3 cellular contexts compared by ENCODE assay signal in genomic region chr12:43284441-43284840, GRCh38.
TF ChIP-seq lines count a peak whose summit lies in the region.

No MANE protein-coding gene starts in this region.

TF ChIP-seq in SK-N-SH, 30 proteins besides CTCF, POLR2A, EP300 and RAD21:
- no peak for TF ChIP-seq SMC3 (IDR thresholded peaks at IDR 0.05; ENCODE audit: low read depth, low read length)
- no peak for TF ChIP-seq PBX3 (IDR thresholded peaks at IDR 0.05)
- TF ChIP-seq FOSL2 (IDR thresholded peaks at IDR 0.05; ENCODE audit: borderline replicate concordance, low read depth), result no peak
- TF ChIP-seq EZH2phosphoT487 (IDR thresholded peaks at IDR 0.05; ENCODE audit: borderline replicate concordance, low read depth), result no peak
- no peak for TF ChIP-seq SIN3A (IDR thresholded peaks at IDR 0.05; ENCODE audit: borderline replicate concordance, low read depth, low read length)
- no peak for TF ChIP-seq NRF1 (IDR thresholded peaks at IDR 0.05; ENCODE audit: low read depth, low read length)
- no peak for TF ChIP-seq FOXM1 (IDR thresholded peaks at IDR 0.05; ENCODE audit: low read depth)
- TF ChIP-seq ZBTB33 (IDR thresholded peaks at IDR 0.05; ENCODE audit: borderline replicate concordance, low read depth), result no peak
- TF ChIP-seq GATA2 (CRISPR knock-in tag; IDR thresholded peaks at IDR 0.05), result no peak
- no peak for TF ChIP-seq REST (IDR thresholded peaks at IDR 0.05; ENCODE audit: low read depth, low read length)
- TF ChIP-seq GABPA (IDR thresholded peaks at IDR 0.05; ENCODE audit: low read depth), result no peak
- no peak for TF ChIP-seq MAX (IDR thresholded peaks at IDR 0.05; ENCODE audit: low read depth)
- no peak for TF ChIP-seq RFX5 (IDR thresholded peaks at IDR 0.05; ENCODE audit: low read length)

TF ChIP-seq in SK-N-SH treated with all-trans-retinoic acid at 6 μM for 48 hours, 23 proteins besides CTCF, POLR2A, EP300 and RAD21 (continued from another document):
- TF ChIP-seq TSHZ2 (CRISPR knock-in tag; IDR thresholded peaks at IDR 0.05), result no peak
- no peak for TF ChIP-seq TOX (CRISPR knock-in tag; IDR thresholded peaks at IDR 0.05; ENCODE audit: borderline replicate concordance)
- TF ChIP-seq ZFP3 (CRISPR knock-in tag; IDR thresholded peaks at IDR 0.05), result no peak
- no peak for TF ChIP-seq CSDC2 (CRISPR knock-in tag; IDR thresholded peaks at IDR 0.05)
- no peak for TF ChIP-seq GLIS3 (CRISPR knock-in tag; IDR thresholded peaks at IDR 0.05)
- TF ChIP-seq ESRRG (CRISPR knock-in tag; IDR thresholded peaks at IDR 0.05), result no peak

TF ChIP-seq in endothelial cell of umbilical vein, 7 proteins besides CTCF, POLR2A, EP300 and RAD21:
- no peak for TF ChIP-seq JUN (IDR thresholded peaks at IDR 0.05; ENCODE audit: borderline replicate concordance, insufficient read depth, insufficient read length, low read depth)
- no peak for TF ChIP-seq POLR2AphosphoS5 (IDR thresholded peaks at IDR 0.05; ENCODE audit: insufficient read depth, low read depth, low read length)
- TF ChIP-seq FOS (IDR thresholded peaks at IDR 0.05; ENCODE audit: borderline replicate concordance, insufficient read depth, low read length), result no peak
- no peak for TF ChIP-seq EZH2 (IDR thresholded peaks at IDR 0.05; ENCODE audit: borderline replicate concordance, low read depth, low read length, severe bottlenecking)
